14 cellular contexts compared by ENCODE assay signal in genomic region chr5:151679421-151680155, GRCh38. TPM values are rescaled to one million over a fixed set of nuclear protein-coding genes. Genes with fewer than 3 reads are reported as not detected.
DNase-seq lines count a peak whose midpoint lies in the region; ATAC-seq and TF ChIP-seq lines count a peak whose summit lies in the region.
"Had no signal": no experiment of that assay in that cellular context is flagged by ENCODE, and none has a peak within 500 bp of the region (broad histone marks: within the 10 kb centered on the region; RNA-seq: fewer than 3 reads in every experiment).

No MANE protein-coding gene starts in this region.

- peaks cover 99% of the 10 kb centered on the region for H3K79me2 ChIP-seq in ACC112 (ENCODE audit: control insufficient read depth, insufficient read depth, low read length, unreplicated experiment)

- DNase-seq in ascending aorta (ENCODE audit: low spot score in 2 of 2) (no peak), right cardiac atrium (peak in 1 of 3 donors; percentile 73), gastrocnemius medialis (no peak), HT-29 (ENCODE audit: low spot score) (no peak), NCI-H1436 (lab: John Stamatoyannopoulos, UW) (no peak)
- DNase-seq in activated CD4-positive, alpha-beta T cell treated with anti-CD3 and anti-CD28 coated beads for 4 hours, result no peak
- DNase-seq: activated CD4-positive, alpha-beta T cell treated with anti-CD3 and anti-CD28 coated beads, Interleukin-2, amount 50 U/mL, for 48 hours; activated effector memory CD4-positive, alpha-beta T cell treated with anti-CD3 and anti-CD28 coated beads, Interleukin-2, amount 50 U/mL, for 16 hours; KBM-7; NCI-H146; NCI-H526 had no signal

- ATAC-seq in right cardiac atrium (peak in 1 of 2 donors; percentile 9), gastrocnemius medialis (no peak), GM21381 (IDR thresholded peaks at IDR 0.05; ENCODE audit: unreplicated experiment) (no peak)
- ATAC-seq: sciatic nerve had no signal

- no peak overlapping the region for H2AFZ ChIP-seq in ACC112 (ENCODE audit: low read length, unreplicated experiment)

- H3K27me3 ChIP-seq in ACC112 (ENCODE audit: insufficient read depth, low read length) (no peaks in the 10 kb centered on the region), ascending aorta (no peaks in the 10 kb centered on the region), right cardiac atrium (ENCODE audit: control insufficient read depth, insufficient read depth) (no peaks in the 10 kb centered on the region), gastrocnemius medialis (no peaks in the 10 kb centered on the region)

- WGBS in right cardiac atrium, result 50% methylated on average over 8 of the region's 8 CpGs

- peak overlapping the region; percentile 42 for H3K4me3 ChIP-seq in ACC112 (ENCODE audit: low read depth, low read length)
- peak overlapping the region in 1 of 2 donors; percentile 50 for H3K4me3 ChIP-seq in ascending aorta
- H3K4me3 ChIP-seq in right cardiac atrium (ENCODE audit: low read length), result no peak overlapping the region
- H3K4me3 ChIP-seq in gastrocnemius medialis, result peak overlapping the region in 3 of 4 donors; percentile 7 to 12 (median 9)

- intact Hi-C loops in ascending aorta (cut with DNase I) (loop anchor here (10.0 kb wide), 3 partner anchors 895 to 1545 kb away; no protein-coding TSS in a partner anchor), right cardiac atrium (cut with DNase I) (no loop called here), gastrocnemius medialis (cut with DNase I; ENCODE audit: low total_unique reads) (no loop called here)

- H3K36me3 ChIP-seq in ACC112 (ENCODE audit: insufficient read depth, low read length), result peaks cover 47% of the 10 kb centered on the region
- peaks cover 12 to 18% of the 10 kb centered on the region in 2 donors for H3K36me3 ChIP-seq in ascending aorta
- H3K36me3 ChIP-seq in gastrocnemius medialis, result peaks cover 0 to 13% of the 10 kb centered on the region in 2 donors

- H3K4me1 ChIP-seq in ACC112 (ENCODE audit: control insufficient read depth, insufficient read depth, low read length, unreplicated experiment) (peaks cover 95% of the 10 kb centered on the region), ascending aorta (peaks cover 35 to 89% of the 10 kb centered on the region in 2 donors), right cardiac atrium (ENCODE audit: control insufficient read depth, insufficient read depth, low read length) (peaks cover 33% of the 10 kb centered on the region), gastrocnemius medialis (peaks cover 47 to 96% of the 10 kb centered on the region in 2 donors)

- TF ChIP-seq CTCF in ascending aorta (IDR thresholded peaks at IDR 0.05), result no peak
- TF ChIP-seq CTCF in gastrocnemius medialis (IDR thresholded peaks at IDR 0.05 in 4 of 5, conservative IDR thresholded peaks at IDR 0.05 in 1 of 5), result no peak

- H3K27ac ChIP-seq in ACC112 (ENCODE audit: low read depth, low read length) (peak overlapping the region; percentile 85), ascending aorta (peak overlapping the region; percentile 93 to 98), right cardiac atrium (ENCODE audit: low read length) (peak overlapping the region; percentile 92), gastrocnemius medialis (peak overlapping the region; percentile 81 to 93 (median 88))

- TF ChIP-seq POLR2A in gastrocnemius medialis (IDR thresholded peaks at IDR 0.05), result no peak

- in situ Hi-C loops in gastrocnemius medialis (cut with MboI; ENCODE audit: low sequenced_read_pairs in 4 of 4), result no loop called here

- H3K9me3 ChIP-seq in ascending aorta (no peaks in the 10 kb centered on the region), right cardiac atrium (ENCODE audit: control insufficient read depth, low read length) (no peaks in the 10 kb centered on the region), gastrocnemius medialis (no peaks in the 10 kb centered on the region)

RNA-seq across cellular contexts. Expression of gene SPARC, which starts 7.1 kb away (rescaled TPM):
- 935 TPM for total RNA-seq in ascending aorta
- 100 to 1,000 TPM; 440 to 896 (median 629) TPM for total RNA-seq in right cardiac atrium
- polyA plus RNA-seq in right cardiac atrium, result 301 TPM
- 100 to 1,000 TPM in 3 of 4 donors, 10 to 100 TPM in 1; 87.7 to 209 (median 163) TPM for total RNA-seq in gastrocnemius medialis
- not detected in 2 replicates for total RNA-seq in HT-29 (2014; rRNA removed; shearing (Covaris generic))

Comparison
In these comparisons a context has a peak if more than half of its experiments do, and no peak if none do; other contexts are left out.
1. RNA of gene SPARC, which starts 7.1 kb away (total RNA-seq): 935 TPM in ascending aorta (single experiment), 440 to 896 TPM in right cardiac atrium and 87.7 to 209 TPM in gastrocnemius medialis; not detected in HT-29; every median in the first group is over 10 times any median in the second.
2. Peak in every context shown above with its lines, with median percentiles within 50 percentile points of each other: H3K27ac ChIP-seq.